12 cellular contexts compared by ENCODE assay signal in genomic region chr17:1181769-1182137, GRCh38. TPM values are rescaled to one million over a fixed set of nuclear protein-coding genes. Genes with fewer than 3 reads are reported as not detected.
DNase-seq lines count a peak whose midpoint lies in the region; ATAC-seq and TF ChIP-seq lines count a peak whose summit lies in the region.
"Had no signal": no experiment of that assay in that cellular context is flagged by ENCODE, and none has a peak within 500 bp of the region (broad histone marks: within the 10 kb centered on the region; RNA-seq: fewer than 3 reads in every experiment).

No MANE protein-coding gene starts in this region.

- intact Hi-C loops in CD4-positive, alpha-beta T cell (cut with DNase I, micrococcal nuclease): no loop called here
- intact Hi-C loops in Panc1 (cut with micrococcal nuclease; ENCODE audit: unreplicated experiment): no loop called here

- ATAC-seq in CD4-positive, alpha-beta T cell (ENCODE audit: poor library complexity): no peak
- ATAC-seq in GM21619 (IDR thresholded peaks at IDR 0.05; ENCODE audit: unreplicated experiment): peak; percentile 25
- peak; percentile 28; the same call in 1 of the 2 replicates for ATAC-seq in Panc1
- no peak for ATAC-seq in activated T-cell treated with anti-CD3 and anti-CD28 coated beads, Interleukin-2, amount 50 U/mL, for 72 hours (replicated peaks in 1 of 2)

- H3K4me1 Mint-ChIP-seq in CD4-positive, alpha-beta T cell (ENCODE audit: low read depth): no peaks in the 10 kb centered on the region
- peaks cover 15% of the 10 kb centered on the region for H3K4me1 Mint-ChIP-seq in activated T-cell treated with anti-CD3 and anti-CD28 coated beads, Interleukin-2, amount 50 U/mL, for 72 hours (ENCODE audit: low read depth)

- H3K36me3 ChIP-seq in Panc1 (ENCODE audit: control insufficient read depth, insufficient read depth, low read length): no peaks in the 10 kb centered on the region
- H3K36me3 ChIP-seq in iPS-18a (ENCODE audit: control insufficient read depth, low read depth, low read length): no peaks in the 10 kb centered on the region
- H3K36me3 ChIP-seq: SJCRH30 had no signal

- no peak for TF ChIP-seq CTCF in CD4-positive, alpha-beta T cell (IDR thresholded peaks at IDR 0.05)
- TF ChIP-seq CTCF in Panc1 (IDR thresholded peaks at IDR 0.05): no peak

- H3K9me3 Mint-ChIP-seq in CD4-positive, alpha-beta T cell: no peaks in the 10 kb centered on the region
- H3K9me3 Mint-ChIP-seq in activated T-cell treated with anti-CD3 and anti-CD28 coated beads, Interleukin-2, amount 50 U/mL, for 72 hours: no peaks in the 10 kb centered on the region

- peak overlapping the region; percentile 80 for H3K4me3 Mint-ChIP-seq in CD4-positive, alpha-beta T cell
- H3K4me3 Mint-ChIP-seq in activated T-cell treated with anti-CD3 and anti-CD28 coated beads, Interleukin-2, amount 50 U/mL, for 72 hours: no peak overlapping the region

- H3K27me3 ChIP-seq in CD4-positive, alpha-beta T cell (ENCODE audit: control insufficient read depth, insufficient read depth, low read length): no peaks in the 10 kb centered on the region
- no peaks in the 10 kb centered on the region for H3K27me3 ChIP-seq in Panc1 (ENCODE audit: control insufficient read depth, insufficient read depth, low read length)
- peaks cover 46% of the 10 kb centered on the region for H3K27me3 ChIP-seq in iPS-18a (ENCODE audit: control insufficient read depth, insufficient read depth, low read length)
- H3K27me3 ChIP-seq: SJCRH30 had no signal

- no TSS peak for BruUV-seq in Panc1 (replicated peaks; lab: Mats Ljungman, UMichigan)

- H3K4me1 ChIP-seq in Panc1 (ENCODE audit: control insufficient read depth, insufficient read depth, low read length): peaks cover 33% of the 10 kb centered on the region
- H3K4me1 ChIP-seq in iPS-18a (ENCODE audit: control insufficient read depth, low read depth, low read length): peaks cover 6% of the 10 kb centered on the region

- CTCF ChIA-PET in CD4-positive, alpha-beta T cell (lab: Charles Lee): interaction anchor here (2.0 kb wide), 1 partner anchor 59 kb away, joined by 6 read pairs; no protein-coding TSS in a partner anchor
- CTCF ChIA-PET in Panc1 (lab: Charles Lee): no interaction called here

- H3K9ac ChIP-seq in iPS-18a (ENCODE audit: low read length): no peak overlapping the region

- H3K27me3 Mint-ChIP-seq in CD4-positive, alpha-beta T cell: no peaks in the 10 kb centered on the region
- H3K27me3 Mint-ChIP-seq in activated T-cell treated with anti-CD3 and anti-CD28 coated beads, Interleukin-2, amount 50 U/mL, for 72 hours (ENCODE audit: low read depth): no peaks in the 10 kb centered on the region

- no peak overlapping the region for H3K27ac Mint-ChIP-seq in CD4-positive, alpha-beta T cell
- no peak overlapping the region for H3K27ac Mint-ChIP-seq in activated T-cell treated with anti-CD3 and anti-CD28 coated beads, Interleukin-2, amount 50 U/mL, for 72 hours

- H3K4me3 ChIP-seq in Panc1 (ENCODE audit: low read depth in 2 of 2, low read length in 2 of 2) (no peak overlapping the region), iPS-18a (ENCODE audit: low read length) (peak overlapping the region; percentile 9)
- H3K4me3 ChIP-seq: SJCRH30 had no signal

- DNase-seq in CD4-positive, alpha-beta T cell: no peak
- no peak for DNase-seq in Panc1 (ENCODE audit: low read depth, low spot score)
- DNase-seq in activated T-cell treated with anti-CD3 and anti-CD28 coated beads, Interleukin-2, amount 50 U/mL, for 72 hours: no peak
- DNase-seq in GM19238 (ENCODE audit: insufficient read length, low spot score): no peak
- DNase-seq in SHP77 (lab: John Stamatoyannopoulos, UW): no peak
- DNase-seq in NCI-H2171 (lab: John Stamatoyannopoulos, UW): no peak
- DNase-seq: activated CD4-positive, alpha-beta T cell treated with anti-CD3 and anti-CD28 coated beads for 48 hours; kidney glomerular epithelial cell; NCI-H2029 had no signal

- in situ Hi-C loops in Panc1 (cut with HindIII; ENCODE audit: low pct_unique_long_range_greater_than_20kb, low sequenced_read_pairs): no loop called here

- H3K27ac ChIP-seq in CD4-positive, alpha-beta T cell (ENCODE audit: low read depth, low read length): no peak overlapping the region
- H3K27ac ChIP-seq in Panc1 (ENCODE audit: low read length) (no peak overlapping the region), iPS-18a (ENCODE audit: low read length) (no peak overlapping the region)
- H3K27ac ChIP-seq: SJCRH30 had no signal

- H3K9me3 ChIP-seq in CD4-positive, alpha-beta T cell (ENCODE audit: control insufficient read depth, low read length): no peaks in the 10 kb centered on the region
- H3K9me3 ChIP-seq in Panc1 (ENCODE audit: control insufficient read depth, insufficient read depth, low read depth, low read length) (no peaks in the 10 kb centered on the region), iPS-18a (ENCODE audit: control insufficient read depth, low read depth, low read length) (no peaks in the 10 kb centered on the region)
- H3K9me3 ChIP-seq: SJCRH30 had no signal

- POLR2A ChIA-PET in CD4-positive, alpha-beta T cell (lab: Charles Lee): interaction anchor here (0.6 kb wide), 1 partner anchor 13 kb away, joined by 3 read pairs; no protein-coding TSS in a partner anchor
- POLR2A ChIA-PET in Panc1 (lab: Charles Lee): no interaction called here

- no peaks in the 10 kb centered on the region for H3K36me3 Mint-ChIP-seq in CD4-positive, alpha-beta T cell (ENCODE audit: low read depth)
- H3K36me3 Mint-ChIP-seq in activated T-cell treated with anti-CD3 and anti-CD28 coated beads, Interleukin-2, amount 50 U/mL, for 72 hours (ENCODE audit: insufficient read depth in 2 of 2): no peaks in the 10 kb centered on the region

RNA-seq across cellular contexts. Expression of gene ABR, which starts 2.0 kb away (rescaled TPM):
- total RNA-seq in CD4-positive, alpha-beta T cell: 10 to 100 TPM; 72.4 to 74.8 TPM
- 172 TPM for total RNA-seq in Panc1 (2021; ENCODE audit: unreplicated experiment)
- 199 TPM for polyA plus RNA-seq in Panc1 (2012; ENCODE audit: insufficient read length)
- 10 to 100 TPM; 65.8 to 70.8 TPM for total RNA-seq in activated T-cell treated with anti-CD3 and anti-CD28 coated beads, Interleukin-2, amount 50 U/mL, for 72 hours

Comparison
In these comparisons a context has a peak if more than half of its experiments do, and no peak if none do; other contexts are left out.
1. ATAC-seq: peak in GM21619 (single experiment) and Panc1 (single experiment); none in CD4-positive, alpha-beta T cell (single experiment) and activated T-cell treated with anti-CD3 and anti-CD28 coated beads, Interleukin-2, amount 50 U/mL, for 72 hours (0 of 2).